In the genomic region with DNA sequence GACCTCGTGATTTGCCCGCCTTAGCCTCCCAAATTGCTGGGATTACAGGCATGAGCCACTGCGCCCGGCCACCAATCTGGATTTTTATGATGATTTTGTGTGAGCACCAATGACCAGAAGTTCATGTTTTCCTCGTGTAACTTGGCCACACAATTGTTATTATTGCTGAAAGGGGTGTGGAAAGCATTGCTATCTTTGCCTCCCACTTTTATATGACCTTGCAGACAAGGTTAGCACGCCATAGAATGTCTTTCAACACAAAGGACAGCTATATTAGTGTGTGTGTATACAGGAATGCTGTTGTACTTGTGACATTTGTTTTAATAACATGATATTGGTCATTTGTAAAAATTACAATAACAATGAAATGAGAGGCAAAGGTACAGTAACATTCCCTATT, we compare ENCODE assay signal across 19 cellular contexts.
"Had no signal": no experiment of that assay in that cellular context is flagged by ENCODE, and none has a peak within 500 bp of the region (broad histone marks: within the 10 kb centered on the region; RNA-seq: fewer than 3 reads in every experiment).

No MANE protein-coding gene starts in this region.

- H3K9ac ChIP-seq: KMS-11 had no signal

- H3K27me3 ChIP-seq: SJSA1 had no signal

- ATAC-seq: HepG2 had no signal

- DNase-seq: IMR-90, Kasumi-1, MM.1S, NCI-H1436, NCI-H187, NCI-H2081 treated with DMSO at 0.1 percent for 48 hours, NCI-H2171, NCI-H226, NCI-H446, NCI-H510A, NCI-H524 treated with DMSO at 0.1 percent for 48 hours, NCI-H774, Right ventricle myocardium superior, RPMI8226, SIG-M5 had no signal

- H3K27ac ChIP-seq: KMS-11, SJSA1, SK-N-MC had no signal

- H3K36me3 ChIP-seq: SJSA1 had no signal

- H3K4me3 ChIP-seq: SJSA1, SK-N-MC had no signal

- H3K4me2 ChIP-seq: KMS-11 had no signal
